24 cellular contexts compared by ENCODE assay signal in the genomic region with DNA sequence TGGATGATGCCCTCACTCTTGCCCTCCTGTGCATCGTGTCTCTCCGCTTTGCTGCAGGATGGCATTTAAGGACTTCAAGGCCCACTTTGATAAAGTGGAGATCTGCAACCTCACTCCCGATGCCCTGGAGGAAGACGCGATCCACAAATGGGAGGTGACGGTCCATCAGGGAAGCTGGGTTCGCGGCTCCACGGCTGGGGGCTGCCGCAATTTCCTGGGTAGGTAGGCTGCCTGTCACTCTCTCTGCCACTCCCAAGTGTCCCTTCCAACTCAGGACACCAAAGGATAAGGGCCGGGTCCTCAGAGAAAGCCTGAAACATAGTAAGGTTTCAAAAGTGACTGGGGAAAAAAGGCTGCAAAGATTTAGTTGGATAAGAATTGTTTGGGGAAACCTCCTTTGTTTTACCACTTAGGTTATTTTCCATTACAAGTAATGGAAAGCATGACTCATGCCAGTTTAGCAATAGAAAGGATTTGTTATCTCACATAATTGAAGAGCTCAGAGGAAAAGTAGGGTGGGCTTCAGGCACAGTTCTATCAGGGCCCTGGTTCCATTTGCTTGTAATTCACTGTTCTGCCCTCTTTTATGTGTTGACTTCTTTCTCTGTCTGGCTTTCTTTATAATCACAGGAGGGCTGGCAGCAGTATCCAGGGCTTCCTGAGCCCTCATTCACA. TPM values are rescaled to one million over a fixed set of nuclear protein-coding genes. Genes with fewer than 3 reads are reported as not detected.
DNase-seq lines count a peak whose midpoint lies in the region; TF ChIP-seq lines count a peak whose summit lies in the region.
"Had no signal": no experiment of that assay in that cellular context is flagged by ENCODE, and none has a peak within 500 bp of the region (broad histone marks: within the 10 kb centered on the region; RNA-seq: fewer than 3 reads in every experiment).

No MANE protein-coding gene starts in this region.

- H3K4me1 ChIP-seq in mesenchymal stem cell (ENCODE audit: control insufficient read depth, insufficient read depth, low read depth, low read length) = no peaks in the 10 kb centered on the region
- H3K4me1 ChIP-seq: colonic mucosa, esophagus muscularis mucosa, lower lobe of right lung, tibial nerve had no signal

- peak; percentile 30 for DNase-seq in HCEC 1CT
- peak; percentile 6 for DNase-seq in MV-4-11 (lab: John Stamatoyannopoulos, UW)
- peak; percentile 36 for DNase-seq in dermis blood vessel endothelial cell
- DNase-seq in mesenchymal stem cell = peak; percentile 59
- DNase-seq in NCI-H2107 (lab: John Stamatoyannopoulos, UW) = no peak
- no peak for DNase-seq in T-helper 1 cell
- DNase-seq in DMS114 treated with DMSO at 0.1 percent for 48 hours (lab: John Stamatoyannopoulos, UW; ENCODE audit: unreplicated experiment) = no peak
- no peak for DNase-seq in CD14-positive monocyte (ENCODE audit: low spot score)
- DNase-seq: activated CD4-positive, CD25-positive, alpha-beta regulatory T cell treated with anti-CD3 and anti-CD28 coated beads, Interleukin-2, amount 50 U/mL, for 72 hours; activated gamma-delta T cell treated with Interleukin-2 at 50 U/mL for 16 hours; activated naive CD8-positive, alpha-beta T cell treated with anti-CD3 and anti-CD28 coated beads, Interleukin-2, amount 50 U/mL, for 24 hours; colonic mucosa; effector memory CD8-positive, alpha-beta T cell; glutamatergic neuron; lower lobe of right lung; NCI-H1092; NCI-H187 treated with DMSO at 0.1 percent for 48 hours; NCI-H82; SHP77 had no signal

- peaks cover 0 to 2% (median 0%) of the 10 kb centered on the region in 7 donors for H3K9me3 Mint-ChIP-seq in CD14-positive monocyte
- H3K9me3 Mint-ChIP-seq: activated naive CD8-positive, alpha-beta T cell treated with anti-CD3 and anti-CD28 coated beads, Interleukin-2, amount 50 U/mL, for 24 hours; effector memory CD8-positive, alpha-beta T cell had no signal

- H3K14ac ChIP-seq in mesenchymal stem cell (ENCODE audit: low read length in 2 of 2) = no peak overlapping the region

- H2BK5ac ChIP-seq in mesenchymal stem cell (ENCODE audit: low read depth, low read length, poor library complexity, severe bottlenecking) = no peak overlapping the region

- peaks cover 4 to 8% (median 6%) of the 10 kb centered on the region in 3 donors for H3K27me3 Mint-ChIP-seq in CD14-positive monocyte (ENCODE audit: low read depth in 3 of 3)
- H3K27me3 Mint-ChIP-seq: progenitor cell of endocrine pancreas had no signal

- no peak overlapping the region for H4K91ac ChIP-seq in mesenchymal stem cell (ENCODE audit: low read length)

- no peak overlapping the region for H3K4me2 ChIP-seq in mesenchymal stem cell (ENCODE audit: low read length, poor library complexity, severe bottlenecking)
- H3K4me2 ChIP-seq: KMS-11 had no signal

- no peak overlapping the region for H2AFZ ChIP-seq in mesenchymal stem cell (ENCODE audit: low read depth, low read length)

- intact Hi-C loops in CD14-positive monocyte (cut with micrococcal nuclease) = no loop called here

- no peaks in the 10 kb centered on the region for H3K9me3 ChIP-seq in mesenchymal stem cell (ENCODE audit: control insufficient read depth, low read length)
- H3K9me3 ChIP-seq: colonic mucosa, esophagus muscularis mucosa, lower lobe of right lung, tibial nerve had no signal

- no peak overlapping the region for H3K23ac ChIP-seq in mesenchymal stem cell (ENCODE audit: low read length in 2 of 2)

- no peak overlapping the region for H2AK5ac ChIP-seq in mesenchymal stem cell (ENCODE audit: low read length, severe bottlenecking)

- H3K4me1 Mint-ChIP-seq in CD14-positive monocyte = no peaks in the 10 kb centered on the region
- H3K4me1 Mint-ChIP-seq: activated naive CD8-positive, alpha-beta T cell treated with anti-CD3 and anti-CD28 coated beads, Interleukin-2, amount 50 U/mL, for 24 hours had no signal

- no peak overlapping the region for H4K8ac ChIP-seq in mesenchymal stem cell (ENCODE audit: low read length)

- no peak overlapping the region for H2BK12ac ChIP-seq in mesenchymal stem cell (ENCODE audit: low read length in 2 of 2)

- H3K36me3 Mint-ChIP-seq in CD14-positive monocyte = no peaks in the 10 kb centered on the region
- H3K36me3 Mint-ChIP-seq: brain had no signal

- no peak overlapping the region for H3K18ac ChIP-seq in mesenchymal stem cell (ENCODE audit: low read depth in 1 of 2, low read length in 2 of 2)

- H2BK15ac ChIP-seq in mesenchymal stem cell (ENCODE audit: low read depth, poor library complexity, severe bottlenecking) = no peak overlapping the region

- H3K27ac Mint-ChIP-seq in CD14-positive monocyte = no peak overlapping the region
- H3K27ac Mint-ChIP-seq: activated naive CD8-positive, alpha-beta T cell treated with anti-CD3 and anti-CD28 coated beads, Interleukin-2, amount 50 U/mL, for 24 hours; brain; effector memory CD8-positive, alpha-beta T cell; progenitor cell of endocrine pancreas had no signal

- no peak for TF ChIP-seq CTCF in CD14-positive monocyte (IDR thresholded peaks at IDR 0.05)

- no peak overlapping the region for H3K27ac ChIP-seq in mesenchymal stem cell (ENCODE audit: low read length, poor library complexity, severe bottlenecking)
- H3K27ac ChIP-seq: colonic mucosa, esophagus muscularis mucosa, KMS-11, lower lobe of right lung, tibial nerve had no signal

- H3K4me3 ChIP-seq in mesenchymal stem cell (ENCODE audit: insufficient read depth in 1 of 2, low read depth in 1 of 2, low read length in 2 of 2) = no peak overlapping the region
- H3K4me3 ChIP-seq: colonic mucosa, esophagus muscularis mucosa, lower lobe of right lung, tibial nerve had no signal

- H3K27me3 ChIP-seq in mesenchymal stem cell (ENCODE audit: control insufficient read depth in 1 of 2, insufficient read depth in 1 of 2, low read length in 2 of 2) = peaks cover 21 to 26% of the 10 kb centered on the region in 2 experiments
- H3K27me3 ChIP-seq: colonic mucosa, tibial nerve had no signal

- H3K79me1 ChIP-seq in mesenchymal stem cell (replicated peaks; ENCODE audit: low read length, poor library complexity, severe bottlenecking) = no peaks in the 10 kb centered on the region

- H3K4me3 Mint-ChIP-seq in CD14-positive monocyte = peak overlapping the region in 1 of 2 donors; percentile 8
- H3K4me3 Mint-ChIP-seq: activated naive CD8-positive, alpha-beta T cell treated with anti-CD3 and anti-CD28 coated beads, Interleukin-2, amount 50 U/mL, for 24 hours; brain; effector memory CD8-positive, alpha-beta T cell had no signal

- no peak overlapping the region for H3K9ac ChIP-seq in mesenchymal stem cell (ENCODE audit: low read length)
- H3K9ac ChIP-seq: KMS-11 had no signal

- H2BK120ac ChIP-seq in mesenchymal stem cell (ENCODE audit: low read depth, low read length) = no peak overlapping the region

- H3K36me3 ChIP-seq in mesenchymal stem cell (ENCODE audit: control insufficient read depth in 1 of 2, insufficient read depth in 2 of 2, low read depth in 1 of 2, low read length in 2 of 2) = no peaks in the 10 kb centered on the region
- H3K36me3 ChIP-seq: colonic mucosa, esophagus muscularis mucosa, lower lobe of right lung, tibial nerve had no signal

- WGBS in mesenchymal stem cell = 87% methylated on average over 11 of the region's 11 CpGs

- H3K4ac ChIP-seq in mesenchymal stem cell (ENCODE audit: low read depth in 1 of 2, low read length in 2 of 2) = no peak overlapping the region

RNA-seq across cellular contexts. Expression of a gene that starts 31.9 kb away (rescaled TPM):
- total RNA-seq in dermis blood vessel endothelial cell = not detected in 2 replicates
- 0.21 TPM for polyA plus RNA-seq in mesenchymal stem cell (2013, experiment 1 of 2)
- 0.12 TPM for polyA plus RNA-seq in mesenchymal stem cell (2013, experiment 2 of 2)
- polyA plus RNA-seq in CD14-positive monocyte = not detected
- total RNA-seq: esophagus muscularis mucosa had no signal

Comparison
In these comparisons a context has a peak if more than half of its experiments do, and no peak if none do; other contexts are left out.
1. DNase-seq: peak in HCEC 1CT (single experiment), MV-4-11 (single experiment), dermis blood vessel endothelial cell (single experiment) and mesenchymal stem cell (single experiment); none in NCI-H2107 (single experiment), T-helper 1 cell (0 of 5), DMS114 treated with DMSO at 0.1 percent for 48 hours (single experiment) and CD14-positive monocyte (single experiment).